In the genomic region with DNA sequence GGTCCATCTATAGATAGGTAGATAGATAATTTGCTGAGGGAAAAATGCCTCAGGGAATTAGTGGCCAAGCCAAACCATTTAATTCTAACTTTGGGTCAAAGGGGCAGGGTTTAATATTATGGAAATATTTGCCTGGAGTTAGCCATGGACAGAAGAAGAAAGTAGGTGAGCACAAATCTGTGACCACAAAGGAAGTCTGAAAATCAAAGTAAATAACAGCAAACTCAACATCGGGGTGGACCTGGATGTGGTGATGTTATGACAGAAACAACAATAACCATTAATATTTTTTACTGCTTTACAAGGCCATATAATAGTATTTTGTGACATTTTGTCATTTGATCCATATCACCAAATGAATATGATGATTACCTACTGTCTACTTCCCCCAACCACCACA, we compare ENCODE assay signal across 26 cellular contexts.
"Had no signal": no experiment of that assay in that cellular context is flagged by ENCODE, and none has a peak within 500 bp of the region (broad histone marks: within the 10 kb centered on the region; RNA-seq: fewer than 3 reads in every experiment).

No MANE protein-coding gene starts in this region.

- H3K4me1 ChIP-seq: stomach, suprapubic skin, testis, thyroid gland, tibial artery, tibial nerve, transverse colon, upper lobe of left lung, upper lobe of right lung, uterus, vagina had no signal

- DNase-seq: stimulated activated CD4-positive, alpha-beta T cell treated with anti-CD3 and anti-CD28 coated beads, Interleukin-2, amount 100 ng/mL, for 48 hours; stimulated activated CD4-positive, alpha-beta T cell treated with anti-CD3 and anti-CD28 coated beads, Interleukin-4, amount 100 ng/mL, for 1 hour; stimulated activated CD4-positive, alpha-beta T cell treated with anti-CD3 and anti-CD28 coated beads, Interleukin-4, amount 100 ng/mL, for 24 hours; stimulated activated CD4-positive, alpha-beta T cell treated with anti-CD3 and anti-CD28 coated beads, Interleukin-4, amount 100 ng/mL, for 4 hours; stimulated activated CD8-positive, alpha-beta memory T cell treated with anti-CD3 and anti-CD28 coated beads, Interleukin-4, amount 100 ng/mL, for 48 hours; stimulated activated naive B cell treated with anti-CD40 and anti-IgM and Interleukin-4, amounts not matched to agents 10 μg/mL and 1 μg/mL and 100 μg/mL, for 72 hours; stimulated activated naive CD4-positive, alpha-beta T cell; stimulated activated naive CD4-positive, alpha-beta T cell treated with Interleukin-2 at 50 U/mL for 16 hours; stimulated activated naive CD8-positive, alpha-beta T cell treated with anti-CD3 and anti-CD28 coated beads, Interleukin-15, amount 100 ng/mL, for 72 hours; stimulated activated naive CD8-positive, alpha-beta T cell treated with anti-CD3 and anti-CD28 coated beads, Interleukin-15, Interleukin-2, amounts not matched to agents 100 U/mL and 50 U/mL, for 24 hours; stomach; substantia nigra; testis; thyroid gland; tibial artery; transverse colon; trophoblast cell; upper lobe of left lung; upper lobe of right lung; uterus had no signal

- H3K27me3 ChIP-seq: stomach, suprapubic skin, testis, thyroid gland, tibial artery, tibial nerve, transverse colon, upper lobe of left lung, upper lobe of right lung, uterus, vagina had no signal

- H3K27ac ChIP-seq: stomach, suprapubic skin, testis, thoracic aorta, thyroid gland, tibial nerve, transverse colon, upper lobe of left lung, upper lobe of right lung, uterus, vagina had no signal

- H3K36me3 ChIP-seq: stomach, suprapubic skin, thoracic aorta, thyroid gland, tibial artery, tibial nerve, transverse colon, upper lobe of left lung, upper lobe of right lung, uterus, vagina had no signal

- ATAC-seq: stimulated activated effector memory CD8-positive, alpha-beta T cell treated with anti-CD3 and anti-CD28 coated beads, Interleukin-12 subunit alpha, Interleukin-12 subunit beta, amount 100 ng/mL, for 72 hours; stimulated activated memory B cell treated with anti-CD40 and anti-IgM and Interleukin-4, amounts not matched to agents 10 μg/mL and 1 μg/mL and 100 μg/mL, for 72 hours; stimulated activated naive B cell treated with anti-CD40 and anti-IgM and Interleukin-4, amounts not matched to agents 10 μg/mL and 1 μg/mL and 100 μg/mL, for 72 hours; stimulated activated naive CD8-positive, alpha-beta T cell treated with anti-CD3 and anti-CD28 coated beads, Interleukin-15, amount 100 ng/mL, for 72 hours; stimulated activated naive CD8-positive, alpha-beta T cell treated with anti-CD3 and anti-CD28 coated beads, Interleukin-15, Interleukin-2, amounts not matched to agents 100 U/mL and 50 U/mL, for 24 hours; upper lobe of right lung had no signal

- H3K9me3 ChIP-seq: stomach, suprapubic skin, testis, thoracic aorta, thyroid gland, tibial artery, tibial nerve, transverse colon, upper lobe of left lung, upper lobe of right lung, uterus, vagina had no signal

- H3K4me3 ChIP-seq: stomach, suprapubic skin, testis, thoracic aorta, thyroid gland, tibial artery, tibial nerve, transverse colon, upper lobe of left lung, upper lobe of right lung, uterus, vagina had no signal
